ENCODE assay signal across 29 cellular contexts in genomic region chr14:80772504-80772903, GRCh38.
"Had no signal": no experiment of that assay in that cellular context is flagged by ENCODE, and none has a peak within 500 bp of the region (broad histone marks: within the 10 kb centered on the region; RNA-seq: fewer than 3 reads in every experiment).

No MANE protein-coding gene starts in this region.

- DNase-seq: natural killer cell; occipital lobe; ovary; psoas muscle; right cardiac atrium; right lobe of liver; sigmoid colon; small intestine; stimulated activated CD4-positive, alpha-beta T cell treated with anti-CD3 and anti-CD28 coated beads, Interleukin-12 subunit alpha, Interleukin-12 subunit beta, amount 100 ng/mL, for 4 hours; stimulated activated CD4-positive, alpha-beta T cell treated with anti-CD3 and anti-CD28 coated beads, Interleukin-1b, Interleukin-23, amount 100 ng/mL, for 48 hours; stimulated activated CD4-positive, alpha-beta T cell treated with anti-CD3 and anti-CD28 coated beads, Interleukin-4, amount 100 ng/mL, for 1 hour; stimulated activated CD4-positive, alpha-beta T cell treated with anti-CD3 and anti-CD28 coated beads, Interleukin-4, amount 100 ng/mL, for 4 hours; stimulated activated CD8-positive, alpha-beta memory T cell treated with anti-CD3 and anti-CD28 coated beads, Interleukin-4, amount 100 ng/mL, for 48 hours; stimulated activated naive CD4-positive, alpha-beta T cell; stimulated activated naive CD8-positive, alpha-beta T cell treated with anti-CD3 and anti-CD28 coated beads, Interleukin-15, amount 100 ng/mL, for 72 hours; stimulated activated naive CD8-positive, alpha-beta T cell treated with anti-CD3 and anti-CD28 coated beads, Interleukin-15, Interleukin-2, amounts not matched to agents 100 U/mL and 50 U/mL, for 24 hours; substantia nigra; testis; tibial artery; transverse colon; upper lobe of right lung had no signal

- H3K27ac Mint-ChIP-seq: natural killer cell; nephron; neural progenitor cell; progenitor cell of endocrine pancreas; stimulated activated memory B cell treated with anti-CD40 and anti-IgM and Interleukin-4, amounts not matched to agents 10 μg/mL and 1 μg/mL and 100 μg/mL, for 72 hours; type B pancreatic cell had no signal

- ATAC-seq: natural killer cell; psoas muscle; right cardiac atrium; right lobe of liver; stimulated activated memory B cell treated with anti-CD40 and anti-IgM and Interleukin-4, amounts not matched to agents 10 μg/mL and 1 μg/mL and 100 μg/mL, for 72 hours; stimulated activated naive CD8-positive, alpha-beta T cell treated with anti-CD3 and anti-CD28 coated beads, Interleukin-15, amount 100 ng/mL, for 72 hours; stimulated activated naive CD8-positive, alpha-beta T cell treated with anti-CD3 and anti-CD28 coated beads, Interleukin-15, Interleukin-2, amounts not matched to agents 100 U/mL and 50 U/mL, for 24 hours; upper lobe of right lung had no signal

- H3K9me3 Mint-ChIP-seq: nephron; neural progenitor cell; stimulated activated naive CD8-positive, alpha-beta T cell treated with anti-CD3 and anti-CD28 coated beads, Interleukin-15, amount 100 ng/mL, for 72 hours; type B pancreatic cell had no signal

- H3K36me3 ChIP-seq: neural progenitor cell, ovary, right lobe of liver, suprapubic skin, tibial artery, transverse colon, upper lobe of right lung, vagina had no signal

- H3K4me2 ChIP-seq: neural progenitor cell had no signal

- H3K27me3 Mint-ChIP-seq: progenitor cell of endocrine pancreas; stimulated activated memory B cell treated with anti-CD40 and anti-IgM and Interleukin-4, amounts not matched to agents 10 μg/mL and 1 μg/mL and 100 μg/mL, for 72 hours; stimulated activated naive CD8-positive, alpha-beta T cell treated with anti-CD3 and anti-CD28 coated beads, Interleukin-15, amount 100 ng/mL, for 72 hours; type B pancreatic cell had no signal

- H3K4me1 Mint-ChIP-seq: natural killer cell; nephron; neural progenitor cell; stimulated activated memory B cell treated with anti-CD40 and anti-IgM and Interleukin-4, amounts not matched to agents 10 μg/mL and 1 μg/mL and 100 μg/mL, for 72 hours; stimulated activated naive CD8-positive, alpha-beta T cell treated with anti-CD3 and anti-CD28 coated beads, Interleukin-15, amount 100 ng/mL, for 72 hours had no signal

- H3K36me3 Mint-ChIP-seq: natural killer cell, neural progenitor cell, type B pancreatic cell had no signal

- H3K4me3 ChIP-seq: neural progenitor cell, ovary, psoas muscle, right lobe of liver, sigmoid colon, suprapubic skin, testis, tibial artery, transverse colon, upper lobe of right lung, vagina had no signal

- H3K27me3 ChIP-seq: neural progenitor cell, ovary, right lobe of liver, sigmoid colon, suprapubic skin, testis, tibial artery, transverse colon, upper lobe of right lung, vagina had no signal

- H3K79me2 ChIP-seq: parathyroid adenoma had no signal

- H3K4me1 ChIP-seq: neural progenitor cell, parathyroid adenoma, psoas muscle, right lobe of liver, sigmoid colon, testis, tibial artery, transverse colon, upper lobe of right lung, vagina had no signal

- H3K27ac ChIP-seq: neural progenitor cell, ovary, parathyroid adenoma, psoas muscle, right lobe of liver, sigmoid colon, suprapubic skin, testis, tibial artery, transverse colon, upper lobe of right lung, vagina had no signal

- H3K9me3 ChIP-seq: ovary, psoas muscle, right lobe of liver, sigmoid colon, suprapubic skin, testis, transverse colon, upper lobe of right lung, vagina had no signal

- H3K4me3 Mint-ChIP-seq: natural killer cell; nephron; neural progenitor cell; stimulated activated memory B cell treated with anti-CD40 and anti-IgM and Interleukin-4, amounts not matched to agents 10 μg/mL and 1 μg/mL and 100 μg/mL, for 72 hours; stimulated activated naive CD8-positive, alpha-beta T cell treated with anti-CD3 and anti-CD28 coated beads, Interleukin-15, amount 100 ng/mL, for 72 hours; type B pancreatic cell had no signal

- H2AFZ ChIP-seq: neural progenitor cell, parathyroid adenoma had no signal

- H3K9ac ChIP-seq: neural progenitor cell, parathyroid adenoma had no signal
